Comparison of ENCODE assay signal across 8 cellular contexts in genomic region chr10:102421645-102422585, GRCh38. TPM values are rescaled to one million over a fixed set of nuclear protein-coding genes. Genes with fewer than 3 reads are reported as not detected.
DNase-seq lines count a peak whose midpoint lies in the region; ATAC-seq and TF ChIP-seq lines count a peak whose summit lies in the region.

No MANE protein-coding gene starts in this region.

- POLR2A ChIA-PET in T-cell (lab: Charles Lee): interaction anchor here (0.6 to 1.5 kb wide), 3 partner anchors 11 to 54 kb away, joined by 3 to 4 read pairs (median 4); partner anchors contain the start of genes CUEDC2 (in 1 of the 2) and NFKB2 (in 1 of the 2)

- H3K27ac Mint-ChIP-seq in T-cell (peak overlapping the region; percentile 79 to 95), neural crest cell (ENCODE audit: unreplicated experiment) (no peak overlapping the region)

- ATAC-seq in HG02759 (IDR thresholded peaks at IDR 0.05; ENCODE audit: unreplicated experiment): peak; percentile 1
- peak; percentile 6 to 21 (median 7) for ATAC-seq in T-cell (replicated peaks in 1 of 4)
- peak; percentile 47 for ATAC-seq in esophagus mucosa

- CTCF ChIA-PET in T-cell (lab: Charles Lee): interaction anchor here (0.6 to 1.2 kb wide), 7 partner anchors 11 to 292 kb away, joined by 3 to 5 read pairs (median 3); partner anchors contain the start of genes ARL3 (in 1 of the 2) and CUEDC2 (in 1 of the 2)

- H3K4me1 Mint-ChIP-seq in T-cell (peaks cover 32 to 52% (median 40%) of the 10 kb centered on the region in 3 donors), neural crest cell (peaks cover 75% of the 10 kb centered on the region)

- DNase-seq in ELF-1 (ENCODE audit: low read depth, low spot score): peak; percentile 50
- DNase-seq in T-cell: no peak
- DNase-seq in neural crest cell (ENCODE audit: low read depth, low spot score): no peak
- no peak for DNase-seq in NCI-H2227 (lab: John Stamatoyannopoulos, UW; ENCODE audit: unreplicated experiment)
- no peak for DNase-seq in H4 (ENCODE audit: low spot score)
- no peak for DNase-seq in posterior vena cava (ENCODE audit: low spot score)

- peaks cover 13 to 19% of the 10 kb centered on the region in 2 donors for H3K27me3 Mint-ChIP-seq in T-cell
- peaks cover 11% of the 10 kb centered on the region for H3K27me3 Mint-ChIP-seq in neural crest cell (ENCODE audit: low read depth)

- H3K36me3 Mint-ChIP-seq in T-cell: no peaks in the 10 kb centered on the region
- peaks cover 2% of the 10 kb centered on the region for H3K36me3 Mint-ChIP-seq in neural crest cell (ENCODE audit: low read depth)

- intact Hi-C loops in posterior vena cava (cut with DNase I): loop anchor here in 1 of 2 donors (2.0 kb wide), 1 partner anchor 33 kb away; no protein-coding TSS in a partner anchor

- H3K4me3 Mint-ChIP-seq in T-cell (peak overlapping the region; percentile 95 to 98 (median 95)), neural crest cell (peak overlapping the region; percentile 94)

- H3K9me3 Mint-ChIP-seq in T-cell (no peaks in the 10 kb centered on the region), neural crest cell (no peaks in the 10 kb centered on the region)

- TF ChIP-seq CTCF in neural crest cell (conservative IDR thresholded peaks at IDR 0.05): no peak

RNA-seq across cellular contexts. Expression of gene FBXL15, which starts 1.3 kb away (rescaled TPM):
- total RNA-seq in T-cell (10 to 100 TPM; 13.3 to 30.4 (median 23.7) TPM), esophagus mucosa (9.4 TPM), neural crest cell (24.8 and 25.6 TPM in 2 replicates), posterior vena cava (10 to 100 TPM; 10.8 to 12.4 TPM)
- 7.3 and 10.3 TPM in 2 replicates for total RNA-seq in H4 (2014; rRNA removed; shearing (Covaris generic))

RNA-seq across cellular contexts. Expression of gene PSD, which starts 3.3 kb away (rescaled TPM):
- 10 to 100 TPM in 2 of 5 donors, 1 to 10 TPM in 3; 8.7 to 11.8 (median 8.8) TPM for total RNA-seq in T-cell
- total RNA-seq in esophagus mucosa: 2.0 TPM
- total RNA-seq in neural crest cell: 36.1 and 37.4 TPM in 2 replicates
- total RNA-seq in H4 (2014; rRNA removed; shearing (Covaris generic)): 0.06 TPM in 1 of 2 replicates, not detected in the other
- total RNA-seq in posterior vena cava: under 1 TPM; 0.24 to 0.83 TPM

RNA-seq across cellular contexts. Expression of gene CUEDC2, which starts 10.5 kb away (rescaled TPM):
- 10 to 100 TPM; 32.2 to 41.4 (median 37.8) TPM for total RNA-seq in T-cell
- 23.7 TPM for total RNA-seq in esophagus mucosa
- 118 and 121 TPM in 2 replicates for total RNA-seq in neural crest cell
- 47.4 and 64.5 TPM in 2 replicates for total RNA-seq in H4 (2014; rRNA removed; shearing (Covaris generic))
- total RNA-seq in posterior vena cava: 10 to 100 TPM; 35.7 to 40.9 TPM

RNA-seq across cellular contexts. Expression of gene NFKB2, which starts 26.4 kb away (rescaled TPM):
- total RNA-seq in T-cell: 100 to 1,000 TPM in 4 of 5 donors, 10 to 100 TPM in 1; 94.1 to 229 (median 124) TPM
- total RNA-seq in esophagus mucosa: 10.3 TPM
- 22.9 and 26.1 TPM in 2 replicates for total RNA-seq in neural crest cell
- 6.1 and 6.7 TPM in 2 replicates for total RNA-seq in H4 (2014; rRNA removed; shearing (Covaris generic))
- 10 to 100 TPM; 21.5 to 44.7 TPM for total RNA-seq in posterior vena cava

RNA-seq across cellular contexts. Expression of gene C10orf95, which starts 29.4 kb away (rescaled TPM):
- under 1 TPM in 4 of 5 donors, not detected in 1; 0.23 to 0.92 (median 0.55) TPM for total RNA-seq in T-cell
- total RNA-seq in esophagus mucosa: 1.6 TPM
- total RNA-seq in neural crest cell: 0.21 and 0.27 TPM in 2 replicates
- not detected in 2 replicates for total RNA-seq in H4 (2014; rRNA removed; shearing (Covaris generic))
- total RNA-seq in posterior vena cava: not detected
